Comparison of ENCODE assay signal across 22 cellular contexts in the genomic region with DNA sequence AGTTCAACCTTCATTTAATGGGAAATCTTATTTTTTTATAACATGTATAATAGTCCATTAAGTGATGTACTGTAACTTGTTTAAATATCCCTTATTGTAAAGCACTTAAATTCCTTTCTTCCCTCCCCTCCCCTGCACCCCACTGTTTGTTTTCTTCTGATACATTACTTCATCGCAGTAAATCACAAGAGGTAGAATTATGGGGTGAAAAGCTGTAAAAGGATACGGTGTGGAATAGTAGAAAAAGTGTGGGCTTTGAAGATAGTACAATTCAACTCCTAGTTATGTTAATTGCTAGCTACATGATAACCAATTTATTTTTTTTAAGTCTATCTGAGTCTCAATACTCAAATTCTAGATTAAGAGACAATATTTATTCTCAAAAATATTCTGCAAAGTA.
"Had no signal": no experiment of that assay in that cellular context is flagged by ENCODE, and none has a peak within 500 bp of the region (broad histone marks: within the 10 kb centered on the region; RNA-seq: fewer than 3 reads in every experiment).

No MANE protein-coding gene starts in this region.

- H3K27ac ChIP-seq: left ventricle myocardium inferior, ovary, right atrium auricular region, right lobe of liver, tibial nerve, uterus had no signal

- ATAC-seq: left colon; mucosa of descending colon; naive thymus-derived CD4-positive, alpha-beta T cell; natural killer cell treated with Interleukin-12 subunit alpha and Interleukin-12 subunit beta and Interleukin-15 and Interleukin-18, amount 100 ng/mL, for 72 hours; stimulated activated memory B cell treated with anti-CD40 and anti-IgM and Interleukin-4, amounts not matched to agents 10 μg/mL and 1 μg/mL and 100 μg/mL, for 72 hours; stimulated activated naive CD8-positive, alpha-beta T cell treated with anti-CD3 and anti-CD28 coated beads, Interleukin-15, amount 100 ng/mL, for 72 hours had no signal

- H3K4me3 ChIP-seq: left ventricle myocardium inferior, lung, mucosa of descending colon, ovary, right atrium auricular region, right lobe of liver, smooth muscle cell, tibial nerve, uterus had no signal

- H3K4me1 ChIP-seq: right atrium auricular region, right lobe of liver, tibial nerve, uterus had no signal

- H3K27me3 ChIP-seq: ovary, right atrium auricular region, right lobe of liver, tibial nerve, uterus had no signal

- H3K9me3 ChIP-seq: left ventricle myocardium inferior, mucosa of descending colon, ovary, right atrium auricular region, right lobe of liver, tibial nerve, uterus had no signal

- H3K36me3 ChIP-seq: left ventricle myocardium inferior, ovary, right atrium auricular region, tibial nerve, uterus had no signal

- DNase-seq: islet precursor cell; kidney glomerular epithelial cell; left colon; left ventricle myocardium inferior; mucosa of descending colon; naive thymus-derived CD4-positive, alpha-beta T cell; ovary; right lobe of liver; stimulated activated CD4-positive, alpha-beta T cell treated with anti-CD3 and anti-CD28 coated beads, Interleukin-1b, Interleukin-23, amount 100 ng/mL, for 48 hours; stimulated activated CD4-positive, alpha-beta T cell treated with anti-CD3 and anti-CD28 coated beads, Interleukin-2, amount 100 ng/mL, for 48 hours; stimulated activated CD4-positive, alpha-beta T cell treated with anti-CD3 and anti-CD28 coated beads, Interleukin-4, amount 100 ng/mL, for 4 hours; stimulated activated CD8-positive, alpha-beta memory T cell treated with anti-CD3 and anti-CD28 coated beads, Interleukin-4, amount 100 ng/mL, for 48 hours; stimulated activated naive CD4-positive, alpha-beta T cell treated with Interleukin-2 at 50 U/mL for 16 hours; stimulated activated naive CD8-positive, alpha-beta T cell treated with anti-CD3 and anti-CD28 coated beads, Interleukin-15, amount 100 ng/mL, for 72 hours; substantia nigra; uterus had no signal
